8 cellular contexts compared by ENCODE assay signal in genomic region chr14:69260979-69261605, GRCh38. TPM values are rescaled to one million over a fixed set of nuclear protein-coding genes. Genes with fewer than 3 reads are reported as not detected.
DNase-seq lines count a peak whose midpoint lies in the region; ATAC-seq and TF ChIP-seq lines count a peak whose summit lies in the region.

No MANE protein-coding gene starts in this region.

- H3K4me1 Mint-ChIP-seq in MCF 10A (ENCODE audit: insufficient read depth, unreplicated experiment), result no peaks in the 10 kb centered on the region

- no peaks in the 10 kb centered on the region for H3K36me3 Mint-ChIP-seq in MCF 10A (ENCODE audit: insufficient read depth, unreplicated experiment)

- no TSS peak for BruUV-seq in MCF 10A (replicated peaks; lab: Mats Ljungman, UMichigan)

- peaks cover 56% of the 10 kb centered on the region for H3K27me3 Mint-ChIP-seq in MCF 10A (ENCODE audit: insufficient read depth, unreplicated experiment)

- ATAC-seq in HG03457 (IDR thresholded peaks at IDR 0.05; ENCODE audit: unreplicated experiment) (no peak), GM21825 (IDR thresholded peaks at IDR 0.05; ENCODE audit: unreplicated experiment) (no peak)

- no peak overlapping the region for H3K27ac Mint-ChIP-seq in MCF 10A (ENCODE audit: low read depth, unreplicated experiment)

- peak; percentile 50 for TF ChIP-seq CTCF in MCF 10A (IDR thresholded peaks at IDR 0.05; ENCODE audit: unreplicated experiment)

- no peaks in the 10 kb centered on the region for H3K9me3 Mint-ChIP-seq in MCF 10A (ENCODE audit: unreplicated experiment)

- H3K4me3 Mint-ChIP-seq in MCF 10A (ENCODE audit: unreplicated experiment), result peak overlapping the region; percentile 43

- intact Hi-C loops in MCF 10A (cut with micrococcal nuclease), result no loop called here

- CTCF ChIA-PET in MCF 10A (lab: Yijun Ruan, JAX), result interaction anchor here (0.6 to 0.9 kb wide), 2 partner anchors 13 to 198 kb away, joined by 3 read pairs; no protein-coding TSS in a partner anchor

- DNase-seq in activated T-cell treated with anti-CD3 and anti-CD28 coated beads for 24 hours (ENCODE audit: low read depth) (peak; percentile 20), activated T-cell treated with anti-CD3 and anti-CD28 coated beads for 4 hours (no peak), RPMI8226 (peak; percentile 53), MCF 10A (ENCODE audit: unreplicated experiment) (peak; percentile 9), kidney tubule cell (ENCODE audit: low spot score) (peak; percentile 44)
- DNase-seq in stimulated activated CD4-positive, alpha-beta T cell treated with anti-CD3 and anti-CD28 coated beads, Interleukin-4, amount 100 ng/mL, for 48 hours (ENCODE audit: low read depth in 2 of 2), result peak; percentile 39

- POLR2A ChIA-PET in MCF 10A (lab: Yijun Ruan, JAX), result no interaction called here

RNA-seq across cellular contexts. Expression of gene GALNT16, which starts 1.1 kb away (rescaled TPM):
- total RNA-seq in MCF 10A (2022), result not detected in 2 replicates
